ENCODE assay signal across 1 cellular context in genomic region chr14:58829594-58829993, GRCh38.
TF ChIP-seq lines count a peak whose summit lies in the region.

No MANE protein-coding gene starts in this region.

TF ChIP-seq in A549, 52 proteins besides CTCF, POLR2A, EP300 and RAD21 (continued from another document):
- no peak for TF ChIP-seq E2F6 (IDR thresholded peaks at IDR 0.05; ENCODE audit: borderline replicate concordance, low read depth)
- TF ChIP-seq CHD2 (IDR thresholded peaks at IDR 0.05; ENCODE audit: low read length, partially characterized antibody), result no peak
- no peak for TF ChIP-seq ZSCAN20 (CRISPR knock-in tag; IDR thresholded peaks at IDR 0.05)
TF ChIP-seq in A549: peak in this region for 2.
